9 cellular contexts compared by ENCODE assay signal in the genomic region with DNA sequence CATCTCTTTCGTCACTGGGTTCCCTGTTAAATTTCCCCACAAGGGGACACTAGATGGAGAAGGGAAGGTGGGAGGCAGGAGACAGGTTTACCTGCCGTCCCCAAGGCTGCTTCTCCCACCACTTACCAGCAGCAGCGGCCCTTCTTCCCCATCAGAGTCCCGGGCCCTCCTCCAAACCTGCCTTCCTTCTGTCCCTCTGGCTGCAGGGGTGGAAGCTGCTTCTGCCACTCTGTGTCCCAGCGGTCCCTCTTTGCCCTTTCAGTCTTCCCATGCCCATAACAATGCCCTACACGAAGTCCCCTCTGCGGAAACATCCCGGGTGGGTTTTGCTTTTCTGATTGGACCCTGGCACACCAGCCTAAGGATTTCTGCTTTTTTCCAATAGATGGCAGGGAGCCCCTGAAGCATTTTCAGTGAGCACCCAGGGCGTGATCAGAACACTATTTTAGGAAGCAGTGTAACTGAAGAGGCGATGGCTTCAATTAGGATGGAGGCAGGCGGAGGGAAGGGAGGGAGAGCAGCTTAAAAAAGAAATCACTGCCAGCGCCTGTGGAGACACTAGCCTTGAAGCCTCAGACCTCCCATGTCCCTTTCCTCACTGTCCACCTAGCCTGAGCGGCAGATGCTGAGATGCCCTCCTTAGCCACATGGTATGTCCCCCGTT. TPM values are rescaled to one million over a fixed set of nuclear protein-coding genes. Genes with fewer than 3 reads are reported as not detected.
A peak's percentile ranks its signal among the peaks of the same experiment; 100 is the strongest.
DNase-seq lines count a peak whose midpoint lies in the region; ATAC-seq, FAIRE-seq and TF ChIP-seq lines count a peak whose summit lies in the region.
"Not testable (repeated sequence)": the region's sequence is repeated elsewhere in the genome, so short reads cannot be mapped to it uniquely, and the experiment has no call there.
"Had no signal": no experiment of that assay in that cellular context is flagged by ENCODE, and none has a peak within 500 bp of the region (broad histone marks: within the 10 kb centered on the region; RNA-seq: fewer than 3 reads in every experiment).

No MANE protein-coding gene starts in this region.

- H4K20me1 ChIP-seq in GM23338 (replicated peaks; ENCODE audit: insufficient read depth) = not testable (repeated sequence)

- in situ Hi-C loops in gastrocnemius medialis (cut with MboI; ENCODE audit: low sequenced_read_pairs in 4 of 4) = loop anchor here in 2 of 4 donors (10.0 to 25.0 kb wide), 2 partner anchors 258 to 925 kb away; no protein-coding TSS in a partner anchor

- not testable (repeated sequence) for H3K27me3 ChIP-seq in GM23338 (ENCODE audit: insufficient read depth); NT2/D1 (ENCODE audit: insufficient read depth, insufficient read length); bronchial epithelial cell (ENCODE audit: control insufficient read depth, insufficient read depth, low read length); foreskin keratinocyte; right cardiac atrium (ENCODE audit: control insufficient read depth, insufficient read depth); gastrocnemius medialis; uterus

- H3K4me3 Mint-ChIP-seq in GM23338 (peak overlapping the region; percentile 57), nephron (peak overlapping the region; percentile 63 to 82 (median 75))

- not testable (repeated sequence) for DNase-seq in GM23338 (ENCODE audit: low spot score); NT2/D1 (ENCODE audit: low read depth, low spot score); bronchial epithelial cell (ENCODE audit: low read depth); foreskin keratinocyte; right cardiac atrium; uterus
- DNase-seq in gastrocnemius medialis = peak in 1 of 2 donors; percentile 44

- H3K4me3 ChIP-seq in GM23338 (peak overlapping the region; percentile 44; the same call in 1 of the 2 replicates), gastrocnemius medialis (peak overlapping the region; percentile 25 to 28 (median 26))
- H3K4me3 ChIP-seq in NT2/D1 (ENCODE audit: insufficient read length, low read depth); bronchial epithelial cell (ENCODE audit: low read depth, low read length); right cardiac atrium (ENCODE audit: low read length); uterus: not testable (repeated sequence)

- not testable (repeated sequence) for H3K36me3 ChIP-seq in GM23338 (ENCODE audit: insufficient read depth); bronchial epithelial cell (ENCODE audit: control insufficient read depth, insufficient read depth, low read length); gastrocnemius medialis; uterus
- H3K36me3 ChIP-seq in NT2/D1 (ENCODE audit: insufficient read depth, insufficient read length, low read length) = peaks cover 27% of the 10 kb centered on the region

- H3K27me3 Mint-ChIP-seq in GM23338 (ENCODE audit: insufficient read depth, low read depth, poor library complexity) (peaks cover 28% of the 10 kb centered on the region), nephron (ENCODE audit: low read depth) (peaks cover 10% of the 10 kb centered on the region)

- not testable (repeated sequence) for TF ChIP-seq POLR2A in gastrocnemius medialis (IDR thresholded peaks at IDR 0.05); uterus (IDR thresholded peaks at IDR 0.05)

- not testable (repeated sequence) for H2AFZ ChIP-seq in GM23338

- H3K4me1 Mint-ChIP-seq in GM23338 (peaks cover 88% of the 10 kb centered on the region), nephron (peaks cover 84% of the 10 kb centered on the region)

- peaks cover 86% of the 10 kb centered on the region for H3K79me2 ChIP-seq in GM23338 (replicated peaks; ENCODE audit: insufficient read depth)

- not testable (repeated sequence) for H3K9me3 Mint-ChIP-seq in GM23338, nephron

- H3K27ac ChIP-seq in GM23338 (ENCODE audit: low read depth) = peak overlapping the region; percentile 100
- H3K27ac ChIP-seq in foreskin keratinocyte = peak overlapping the region; percentile 87
- H3K27ac ChIP-seq in right cardiac atrium (ENCODE audit: low read length) = not testable (repeated sequence)
- peak overlapping the region; percentile 94 to 98 (median 96) for H3K27ac ChIP-seq in gastrocnemius medialis
- peak overlapping the region; percentile 54 to 72 for H3K27ac ChIP-seq in uterus

- H3K4me1 ChIP-seq in GM23338 (ENCODE audit: insufficient read depth) (peaks cover 61% of the 10 kb centered on the region), NT2/D1 (ENCODE audit: insufficient read depth, insufficient read length) (peaks cover 19% of the 10 kb centered on the region), foreskin keratinocyte (peaks cover 11% of the 10 kb centered on the region), gastrocnemius medialis (peaks cover 91 to 95% of the 10 kb centered on the region in 2 donors)
- H3K4me1 ChIP-seq in right cardiac atrium (ENCODE audit: control insufficient read depth, insufficient read depth, low read length); uterus: not testable (repeated sequence)

- not testable (repeated sequence) for H3F3A ChIP-seq in GM23338 (replicated peaks; ENCODE audit: low read depth)

- H3K9me3 ChIP-seq in NT2/D1 (ENCODE audit: insufficient read depth, low read length); right cardiac atrium (ENCODE audit: control insufficient read depth, low read length); gastrocnemius medialis; uterus: not testable (repeated sequence)

- TF ChIP-seq CTCF in GM23338 (conservative IDR thresholded peaks at IDR 0.05; ENCODE audit: low read depth in 2 of 2); bronchial epithelial cell (IDR thresholded peaks at IDR 0.05; ENCODE audit: insufficient read depth, low read length, severe bottlenecking); foreskin keratinocyte (conservative IDR thresholded peaks at IDR 0.05); nephron (IDR thresholded peaks at IDR 0.05; ENCODE audit: unreplicated experiment in 3 of 3); uterus (IDR thresholded peaks at IDR 0.05): not testable (repeated sequence)
- peak in 3 of 5 experiments; percentile 11 to 28 (median 17) for TF ChIP-seq CTCF in gastrocnemius medialis (IDR thresholded peaks at IDR 0.05 in 4 of 5, conservative IDR thresholded peaks at IDR 0.05 in 1 of 5)

- 47% methylated on average over 12 of the region's 14 CpGs for WGBS in right cardiac atrium

- intact Hi-C loops in right cardiac atrium (cut with DNase I); gastrocnemius medialis (cut with DNase I; ENCODE audit: low total_unique reads); uterus (cut with DNase I; ENCODE audit: low total_unique reads): not testable (repeated sequence)

- peak overlapping the region; percentile 57 for H3K9ac ChIP-seq in NT2/D1 (ENCODE audit: insufficient read length, low read depth)

- H3K4me2 ChIP-seq in GM23338 = peak overlapping the region; percentile 45

- peak; percentile 23 for FAIRE-seq in bronchial epithelial cell (lab: Jason Lieb, UNC)

- H3K9me2 ChIP-seq in GM23338 (ENCODE audit: insufficient read depth) = not testable (repeated sequence)

- H3K27ac Mint-ChIP-seq in GM23338 (peak overlapping the region; percentile 93), nephron (peak overlapping the region; percentile 53 to 75 (median 58))

- ATAC-seq in GM23338 (peak; percentile 7), right cardiac atrium (peak; percentile 24 to 38), gastrocnemius medialis (peak; percentile 39 to 43)
- not testable (repeated sequence) for ATAC-seq in foreskin keratinocyte

- H3K36me3 Mint-ChIP-seq in GM23338 (ENCODE audit: low read depth) (peaks cover 52% of the 10 kb centered on the region), nephron (ENCODE audit: low read depth) (peaks cover 19% of the 10 kb centered on the region)

RNA-seq across cellular contexts. Expression of gene RGMA, which starts 26.3 kb away (rescaled TPM):
- 24.6 and 34.2 TPM in 2 replicates for total RNA-seq in GM23338 (2014; rRNA removed; shearing (Covaris generic))
- 36.5 and 36.6 TPM in 2 replicates for polyA plus RNA-seq in GM23338 (2016; fragmentation: Nextera tagmentation; extraction: Ambion mirVana)
- total RNA-seq in bronchial epithelial cell = 0.53 and 1.0 TPM in 2 replicates
- total RNA-seq in foreskin keratinocyte = 1.4 and 1.8 TPM in 2 replicates
- polyA plus RNA-seq in foreskin keratinocyte = 1.2 TPM in 2 replicates
- total RNA-seq in right cardiac atrium = 10 to 100 TPM in 3 of 4 donors, 1 to 10 TPM in 1; 9.2 to 16.4 (median 12.8) TPM
- 10.8 TPM for polyA plus RNA-seq in right cardiac atrium
- total RNA-seq in gastrocnemius medialis = 100 to 1,000 TPM; 150 to 290 (median 184) TPM
- total RNA-seq in uterus = 10 to 100 TPM in 3 of 4 donors, 1 to 10 TPM in 1; 3.6 to 57.1 (median 25.1) TPM
- total RNA-seq: M059J had no signal
